17 cellular contexts compared by ENCODE assay signal in the genomic region with DNA sequence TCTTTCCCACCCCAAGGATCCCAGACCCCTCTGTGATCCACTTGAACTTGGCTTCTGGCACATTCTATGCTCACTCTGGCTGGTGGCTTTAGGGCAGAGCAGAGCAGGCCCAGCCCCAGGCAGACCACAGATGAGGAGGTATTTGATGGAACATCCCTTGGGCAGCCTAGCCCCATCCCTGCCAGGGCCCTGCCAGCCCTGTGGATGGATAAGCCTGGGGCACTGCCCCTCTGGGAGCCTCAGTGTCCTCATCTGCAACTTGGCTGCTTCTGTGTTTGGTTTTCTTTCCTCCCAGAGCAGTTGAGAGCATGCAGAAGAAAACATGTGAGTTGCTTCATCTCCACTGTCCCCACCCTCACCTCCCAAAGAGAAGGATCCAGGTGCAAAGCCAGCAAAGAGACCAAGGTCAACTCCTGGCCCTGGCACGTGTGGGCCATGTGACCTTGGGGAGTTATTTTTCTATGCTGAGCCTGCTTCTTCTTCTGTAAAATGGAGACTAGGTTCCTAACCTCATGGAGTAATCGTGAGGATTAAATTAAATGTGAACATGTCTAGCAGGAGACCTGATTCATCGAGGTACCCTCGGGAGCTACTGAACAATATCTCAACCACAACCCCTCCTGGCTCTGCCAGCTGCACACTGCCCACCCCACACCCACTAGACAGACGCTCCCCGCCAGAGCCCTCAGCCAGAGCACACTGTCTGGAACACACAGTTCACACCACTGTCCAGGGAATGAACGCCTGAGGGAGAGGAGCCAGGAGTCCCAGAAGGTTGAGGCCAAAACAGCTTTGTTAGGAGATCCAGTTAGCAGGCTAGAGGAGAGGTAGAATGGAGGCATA. TPM values are rescaled to one million over a fixed set of nuclear protein-coding genes. Genes with fewer than 3 reads are reported as not detected.
A peak's percentile ranks its signal among the peaks of the same experiment; 100 is the strongest.
DNase-seq lines count a peak whose midpoint lies in the region; ATAC-seq and TF ChIP-seq lines count a peak whose summit lies in the region.
"Had no signal": no experiment of that assay in that cellular context is flagged by ENCODE, and none has a peak within 500 bp of the region (broad histone marks: within the 10 kb centered on the region; RNA-seq: fewer than 3 reads in every experiment).

No MANE protein-coding gene starts in this region.

- peaks cover 0 to 1% (median 0%) of the 10 kb centered on the region in 4 donors for H3K4me1 Mint-ChIP-seq in CD4-positive, alpha-beta memory T cell

- POLR2A ChIA-PET in A673 (lab: Charles Lee; ENCODE audit: low non-redundant PET) = no interaction called here
- POLR2A ChIA-PET in CD4-positive, alpha-beta memory T cell (lab: Charles Lee; ENCODE audit: partially characterized antibody) = no interaction called here

- TF ChIP-seq CTCF in A673 (conservative IDR thresholded peaks at IDR 0.05; ENCODE audit: low read depth, low read length) (no peak), heart right ventricle (IDR thresholded peaks at IDR 0.05) (no peak)

- no peak overlapping the region for H3K4me3 Mint-ChIP-seq in CD4-positive, alpha-beta memory T cell

- peaks cover 9 to 12% of the 10 kb centered on the region in 2 donors for H3K27me3 Mint-ChIP-seq in CD4-positive, alpha-beta memory T cell

- H3K4me1 ChIP-seq in A673 (ENCODE audit: insufficient read depth, low read length, poor library complexity, severe bottlenecking) (peaks cover 56% of the 10 kb centered on the region), heart right ventricle (peaks cover 15 to 70% (median 27%) of the 10 kb centered on the region in 9 donors)
- no peaks in the 10 kb centered on the region for H3K4me1 ChIP-seq in CD4-positive, alpha-beta memory T cell (ENCODE audit: insufficient read depth, low read length)

- intact Hi-C loops in A673 (cut with micrococcal nuclease; ENCODE audit: unreplicated experiment) (no loop called here), heart right ventricle (cut with DNase I) (no loop called here), posterior vena cava (cut with DNase I) (loop anchor here in 1 of 2 donors (2.0 kb wide), 1 partner anchor 65 kb away; no protein-coding TSS in a partner anchor)
- intact Hi-C loops in CD4-positive, alpha-beta memory T cell (cut with micrococcal nuclease) = no loop called here

- CTCF ChIA-PET in A673 (lab: Charles Lee) = no interaction called here
- CTCF ChIA-PET in CD4-positive, alpha-beta memory T cell (lab: Charles Lee; ENCODE audit: partially characterized antibody) = interaction anchor here (1.0 kb wide), 1 partner anchor 23 kb away, joined by 3 read pairs; no protein-coding TSS in a partner anchor

- no peaks in the 10 kb centered on the region for H3K9me3 Mint-ChIP-seq in CD4-positive, alpha-beta memory T cell

- 41 to 45% methylated on average over 7 of the region's 7 CpGs for WGBS in heart right ventricle, 2 donors

- H3K9me3 ChIP-seq in A673 (ENCODE audit: low read depth, low read length, poor library complexity, severe bottlenecking) (no peaks in the 10 kb centered on the region), SK-N-MC (ENCODE audit: low read depth, low read length) (no peaks in the 10 kb centered on the region), heart right ventricle (no peaks in the 10 kb centered on the region)
- no peaks in the 10 kb centered on the region for H3K9me3 ChIP-seq in CD4-positive, alpha-beta memory T cell (ENCODE audit: control insufficient read depth in 1 of 2, low read length in 2 of 2)
- H3K9me3 ChIP-seq: stomach had no signal

- no peaks in the 10 kb centered on the region for H3K36me3 Mint-ChIP-seq in CD4-positive, alpha-beta memory T cell

- BruUV-seq in A673 (replicated peaks; lab: Mats Ljungman, UMichigan) = no TSS peak

- H3K4me3 ChIP-seq in A673 (ENCODE audit: low read depth, low read length, poor library complexity, severe bottlenecking) = no peak overlapping the region
- no peak overlapping the region for H3K4me3 ChIP-seq in SK-N-MC
- no peak overlapping the region for H3K4me3 ChIP-seq in heart right ventricle
- H3K4me3 ChIP-seq in CD4-positive, alpha-beta memory T cell (ENCODE audit: low read length in 2 of 2) = no peak overlapping the region
- H3K4me3 ChIP-seq: stomach had no signal

- H3K27me3 ChIP-seq in A673 (replicated peaks; ENCODE audit: insufficient read depth, low read depth, low read length, poor library complexity) = no peaks in the 10 kb centered on the region
- no peaks in the 10 kb centered on the region for H3K27me3 ChIP-seq in heart right ventricle
- H3K27me3 ChIP-seq in CD4-positive, alpha-beta memory T cell (ENCODE audit: insufficient read depth, low read length) = no peaks in the 10 kb centered on the region

- peak overlapping the region in 1 of 7 donors; percentile 31 for H3K27ac Mint-ChIP-seq in CD4-positive, alpha-beta memory T cell

- H3K9ac ChIP-seq in SK-N-MC (ENCODE audit: insufficient read length) = no peak overlapping the region

- DNase-seq in A673 (ENCODE audit: low spot score) (no peak), SK-N-MC (ENCODE audit: low read depth, low spot score) (no peak), heart right ventricle (peak in 1 of 2 donors; percentile 49), posterior vena cava (ENCODE audit: low spot score) (peak; percentile 92), NCI-H2227 (lab: John Stamatoyannopoulos, UW; ENCODE audit: unreplicated experiment) (no peak)
- DNase-seq in CD4-positive, alpha-beta memory T cell = no peak
- no peak for DNase-seq in stimulated activated CD4-positive, alpha-beta T cell treated with anti-CD3 and anti-CD28 coated beads, Interleukin-12 subunit alpha, Interleukin-12 subunit beta, amount 100 ng/mL, for 4 hours
- DNase-seq: ACHN; activated CD8-positive, alpha-beta memory T cell treated with anti-CD3 and anti-CD28 coated beads for 24 hours; activated effector memory CD4-positive, alpha-beta T cell treated with Interleukin-2 at 50 U/mL for 16 hours; GF-D8; mammary epithelial cell; NCI-H1436 treated with DMSO at 0.1 percent for 48 hours; NCI-H510A treated with DMSO at 0.1 percent for 48 hours; stomach; T-helper 1 cell had no signal

- H3K27ac ChIP-seq in A673 (ENCODE audit: low read depth, low read length, poor library complexity, severe bottlenecking) (peak overlapping the region; percentile 95), SK-N-MC (peak overlapping the region; percentile 99), heart right ventricle (peak overlapping the region; percentile 34 to 72 (median 42))
- H3K27ac ChIP-seq in CD4-positive, alpha-beta memory T cell (ENCODE audit: low read depth, low read length) = no peak overlapping the region

- ATAC-seq in heart right ventricle = peak in 7 of 8 donors; percentile 19 to 89 (median 47)
- no peak for ATAC-seq in HG03439 (IDR thresholded peaks at IDR 0.05; ENCODE audit: unreplicated experiment)

- H3K36me3 ChIP-seq in A673 (ENCODE audit: insufficient read depth, low read length, poor library complexity, severe bottlenecking) (no peaks in the 10 kb centered on the region), SK-N-MC (ENCODE audit: insufficient read depth, low read length) (no peaks in the 10 kb centered on the region), heart right ventricle (no peaks in the 10 kb centered on the region)
- H3K36me3 ChIP-seq in CD4-positive, alpha-beta memory T cell (ENCODE audit: insufficient read depth, low read length) = no peaks in the 10 kb centered on the region
- H3K36me3 ChIP-seq: stomach had no signal

RNA-seq across cellular contexts. Expression of gene TNS1, which starts 14.6 kb away (rescaled TPM):
- 88.9 and 99.6 TPM in 2 replicates for total RNA-seq in A673 (2021)
- total RNA-seq in heart right ventricle = 100 to 1,000 TPM; 583 to 844 (median 738) TPM
- 100 to 1,000 TPM in 1 of 2 donors, 10 to 100 TPM in 1; 64.6 to 244 TPM for polyA plus RNA-seq in heart right ventricle
- 1,000 to 10,000 TPM; 1,255 to 1,508 TPM for total RNA-seq in posterior vena cava
- total RNA-seq in CD4-positive, alpha-beta memory T cell = 1 to 10 TPM in 1 of 2 experiments, under 1 TPM in 1; 0.78 to 1.2 TPM
- not detected for polyA plus RNA-seq in CD4-positive, alpha-beta memory T cell

RNA-seq across cellular contexts. Expression of gene RUFY4, which starts 51.6 kb away (rescaled TPM):
- total RNA-seq in A673 (2021) (0.26 and 1.3 TPM in 2 replicates), heart right ventricle (under 1 TPM in 1 of 10 donors, not detected in 9; 0.21 TPM), posterior vena cava (under 1 TPM in 1 of 2 donors, not detected in 1; 0.14 TPM)
- not detected for polyA plus RNA-seq in heart right ventricle
- under 1 TPM; 0.30 to 0.81 TPM for total RNA-seq in CD4-positive, alpha-beta memory T cell
- polyA plus RNA-seq in CD4-positive, alpha-beta memory T cell = under 1 TPM in 1 of 2 donors, not detected in 1; 0.16 TPM
- total RNA-seq: mammary epithelial cell, stomach had no signal
- polyA plus RNA-seq: mammary epithelial cell had no signal

Comparison
In these comparisons a context has a peak if more than half of its experiments do, and no peak if none do; other contexts are left out.
1. RNA of gene TNS1, which starts 14.6 kb away (total RNA-seq): 1,255 to 1,508 TPM in posterior vena cava, 583 to 844 TPM in heart right ventricle and 88.9 to 99.6 TPM in A673; 0.78 to 1.2 TPM in CD4-positive, alpha-beta memory T cell; every median in the first group is over 10 times any median in the second.